Comparison of ENCODE assay signal across 8 cellular contexts in the genomic region with DNA sequence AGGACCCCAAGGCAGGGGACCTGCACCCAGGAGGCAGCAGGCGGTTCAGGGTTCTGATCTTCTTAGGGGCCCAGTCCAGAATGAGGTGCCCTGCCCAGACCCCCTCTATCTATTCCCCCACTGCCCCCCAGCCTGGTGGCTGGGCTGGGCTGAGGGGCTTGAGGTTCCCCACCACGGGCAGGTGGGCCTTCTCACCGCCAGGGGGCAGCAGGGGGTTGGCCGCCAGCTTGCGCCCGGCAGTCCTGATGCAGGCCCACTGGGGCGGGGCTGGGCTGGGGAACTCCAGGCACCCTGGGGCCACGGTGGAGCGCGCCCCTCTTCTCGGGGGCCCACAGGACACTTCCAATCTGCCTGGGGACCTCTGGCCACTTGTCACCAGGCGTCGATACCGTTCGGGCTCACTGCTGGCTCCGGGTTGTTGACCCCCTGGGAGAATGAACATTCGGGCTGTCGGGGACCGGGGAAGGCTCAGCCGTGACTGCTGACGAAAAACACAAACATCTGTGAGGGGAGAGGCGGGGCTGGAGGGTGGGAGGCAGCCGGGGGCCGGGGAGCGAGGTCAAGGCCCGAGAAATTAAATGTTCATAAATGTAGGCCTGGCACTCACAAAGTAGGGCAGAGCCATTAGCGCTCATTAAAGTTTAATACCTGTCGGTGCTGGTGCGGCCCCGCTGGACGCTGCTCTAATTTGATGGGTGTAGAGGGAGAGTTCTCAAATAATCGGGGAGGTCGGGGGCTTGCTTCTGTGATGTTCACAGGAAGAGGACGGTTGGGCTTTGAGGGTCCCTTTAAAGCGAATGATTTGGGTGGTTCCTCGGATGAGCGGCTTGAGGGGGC.
DNase-seq lines count a peak whose midpoint lies in the region; ATAC-seq and TF ChIP-seq lines count a peak whose summit lies in the region.

No MANE protein-coding gene starts in this region.

- H3K4me3 ChIP-seq in HUES6 (ENCODE audit: low read depth, low read length) (peak overlapping the region; percentile 46), choroid plexus epithelial cell (ENCODE audit: low read depth, low read length) (peak overlapping the region; percentile 30), mesendoderm (ENCODE audit: low read length) (no peak overlapping the region)

- H3K18ac ChIP-seq in mesendoderm (ENCODE audit: low read length) = no peak overlapping the region

- H2BK5ac ChIP-seq in mesendoderm (ENCODE audit: low read length) = no peak overlapping the region

- H4K8ac ChIP-seq in mesendoderm (ENCODE audit: low read depth, low read length) = no peak overlapping the region

- no peaks in the 10 kb centered on the region for H3K79me2 ChIP-seq in mesendoderm (ENCODE audit: control insufficient read depth, insufficient read depth, low read length)

- WGBS in mesendoderm (ENCODE audit: extremely low coverage, insufficient coverage, low lambda C conversion rate) = no CpG with 5 or more reads among the region's 37 CpGs

- H3K9ac ChIP-seq in HUES6 (ENCODE audit: low read length) = no peak overlapping the region
- peak overlapping the region; percentile 40 for H3K9ac ChIP-seq in mesendoderm (ENCODE audit: low read length)

- TF ChIP-seq CTCF in choroid plexus epithelial cell (conservative IDR thresholded peaks at IDR 0.05; ENCODE audit: low read depth, low read length) = peak; percentile 84

- no peak overlapping the region for H3K23ac ChIP-seq in mesendoderm (ENCODE audit: low read length)

- H3K36me3 ChIP-seq in HUES6 (ENCODE audit: control insufficient read depth, insufficient read depth, low read length) = no peaks in the 10 kb centered on the region
- H3K36me3 ChIP-seq in mesendoderm (ENCODE audit: control insufficient read depth, insufficient read depth, low read length) = no peaks in the 10 kb centered on the region

- no peaks in the 10 kb centered on the region for H3K79me1 ChIP-seq in mesendoderm (ENCODE audit: low read length)

- no peak overlapping the region for H3K4me2 ChIP-seq in mesendoderm (ENCODE audit: low read length)

- ATAC-seq in HG03039 (IDR thresholded peaks at IDR 0.05; ENCODE audit: unreplicated experiment) = no peak

- H3K9me3 ChIP-seq in HUES6 (ENCODE audit: control insufficient read depth, insufficient read depth, low read depth, low read length) = peaks cover 4% of the 10 kb centered on the region; the same call in 1 of the 2 replicates

- H2BK15ac ChIP-seq in mesendoderm (replicated peaks; ENCODE audit: low read depth) = no peak overlapping the region

- H3K4ac ChIP-seq in mesendoderm (ENCODE audit: low read depth, low read length) = no peak overlapping the region

- H4K5ac ChIP-seq in mesendoderm (ENCODE audit: low read length) = no peak overlapping the region

- H2AK5ac ChIP-seq in mesendoderm (ENCODE audit: low read length) = no peak overlapping the region

- H3K4me1 ChIP-seq in HUES6 (ENCODE audit: control insufficient read depth, insufficient read depth, low read length) (peaks cover 39% of the 10 kb centered on the region), mesendoderm (ENCODE audit: control insufficient read depth, low read depth, low read length) (peaks cover 4% of the 10 kb centered on the region)

- no peak overlapping the region for H2BK120ac ChIP-seq in mesendoderm (ENCODE audit: low read depth, low read length)

- DNase-seq in CD1c-positive myeloid dendritic cell (ENCODE audit: extremely low spot score) (peak; percentile 67), choroid plexus epithelial cell (ENCODE audit: low read depth) (peak; percentile 73), mesendoderm (peak; percentile 59), H4 (ENCODE audit: low spot score) (no peak)
- peak; percentile 59 to 60 for DNase-seq in activated CD4-positive, alpha-beta T cell treated with anti-CD3 and anti-CD28 coated beads for 24 hours (ENCODE audit: low read depth in 2 of 2)
- peak; percentile 38 to 48 for DNase-seq in stimulated activated CD8-positive, alpha-beta memory T cell treated with anti-CD3 and anti-CD28 coated beads, Interleukin-7, amount 100 ng/mL, for 1 hour (ENCODE audit: low read depth in 2 of 2)

- no peak overlapping the region for H3K27ac ChIP-seq in HUES6 (ENCODE audit: low read depth, low read length)
- no peak overlapping the region for H3K27ac ChIP-seq in mesendoderm (ENCODE audit: low read depth, low read length)

- H3K56ac ChIP-seq in mesendoderm (ENCODE audit: low read length) = peak overlapping the region; percentile 49

- H3K27me3 ChIP-seq in HUES6 (ENCODE audit: control insufficient read depth, insufficient read depth, low read length) = no peaks in the 10 kb centered on the region
- no peaks in the 10 kb centered on the region for H3K27me3 ChIP-seq in mesendoderm (ENCODE audit: insufficient read depth, low read length, poor library complexity)
